ENCODE assay signal across 7 cellular contexts in genomic region chr13:93418398-93418797, GRCh38.
"Had no signal": no experiment of that assay in that cellular context is flagged by ENCODE, and none has a peak within 500 bp of the region (broad histone marks: within the 10 kb centered on the region; RNA-seq: fewer than 3 reads in every experiment).

No MANE protein-coding gene starts in this region.

- ATAC-seq: HepG2 had no signal

- H3K4me1 Mint-ChIP-seq: IgD-negative memory B cell had no signal

- H3K27me3 Mint-ChIP-seq: IgD-negative memory B cell had no signal

- DNase-seq: GOT3, H9, HCEC 1CT, KG1 had no signal

- H3K9me3 Mint-ChIP-seq: H9 had no signal

- H3K27ac Mint-ChIP-seq: H9, IgD-negative memory B cell had no signal

- H3K27ac ChIP-seq: HL-60 had no signal

- FAIRE-seq: HepG2 had no signal

- H3K4me3 Mint-ChIP-seq: H9, IgD-negative memory B cell had no signal
